15 cellular contexts compared by ENCODE assay signal in the genomic region with DNA sequence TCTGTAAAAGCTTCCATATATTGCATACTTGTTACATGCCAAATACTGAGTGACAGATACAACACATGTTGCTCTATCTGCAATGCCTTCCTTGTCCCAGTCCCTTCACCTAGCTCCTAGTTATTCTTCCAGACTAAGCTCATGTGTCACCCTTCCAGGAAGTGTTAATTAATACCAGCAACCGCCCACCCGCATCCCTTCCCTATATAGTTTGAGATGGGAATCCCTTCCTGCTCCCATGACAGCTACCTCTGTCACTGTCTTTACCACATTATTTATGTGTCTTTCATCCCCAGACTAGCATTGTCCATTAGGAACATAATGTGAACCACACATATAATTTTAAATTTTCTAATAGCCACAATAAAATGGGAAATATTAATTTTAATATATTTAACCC. TPM values are rescaled to one million over a fixed set of nuclear protein-coding genes. Genes with fewer than 3 reads are reported as not detected.
DNase-seq lines count a peak whose midpoint lies in the region; ATAC-seq, FAIRE-seq and TF ChIP-seq lines count a peak whose summit lies in the region.
"Had no signal": no experiment of that assay in that cellular context is flagged by ENCODE, and none has a peak within 500 bp of the region (broad histone marks: within the 10 kb centered on the region; RNA-seq: fewer than 3 reads in every experiment).

No MANE protein-coding gene starts in this region.

- H3F3A ChIP-seq in SK-N-SH (replicated peaks; ENCODE audit: insufficient read depth): peaks cover 5% of the 10 kb centered on the region

- no peak overlapping the region for H3K4me3 ChIP-seq in A549
- H3K4me3 ChIP-seq in SK-N-SH (ENCODE audit: low read depth in 2 of 2, low read length in 1 of 2): no peak overlapping the region
- H3K4me3 ChIP-seq: neural progenitor cell, right atrium auricular region had no signal

- ATAC-seq in A549 (no peak), HG03097 (IDR thresholded peaks at IDR 0.05; ENCODE audit: low FRiP score, unreplicated experiment) (no peak)
- ATAC-seq: activated CD4-positive, alpha-beta T cell treated with anti-CD3 and anti-CD28 coated beads for 36 hours had no signal

- no peak for TF ChIP-seq RAD21 in A549 (conservative IDR thresholded peaks at IDR 0.05 in 1 of 2, IDR thresholded peaks at IDR 0.05 in 1 of 2)
- TF ChIP-seq RAD21 in SK-N-SH (IDR thresholded peaks at IDR 0.05; ENCODE audit: low read length): no peak

- H3K9ac ChIP-seq in SK-N-SH: no peak overlapping the region
- H3K9ac ChIP-seq: neural progenitor cell had no signal

- POLR2A ChIA-PET in A549 (lab: Yijun Ruan, JAX): no interaction called here
- POLR2A ChIA-PET in SK-N-SH (lab: Yijun Ruan, JAX): no interaction called here

- TF ChIP-seq EP300 in A549 (IDR thresholded peaks at IDR 0.05): no peak
- no peak for TF ChIP-seq EP300 in SK-N-SH (IDR thresholded peaks at IDR 0.05; ENCODE audit: borderline replicate concordance in 1 of 2, low read depth in 1 of 2, low read length in 1 of 2)

- H3K36me3 ChIP-seq in SK-N-SH (replicated peaks in 1 of 2; ENCODE audit: control insufficient read depth in 1 of 2, insufficient read depth in 2 of 2, low read length in 1 of 2): no peaks in the 10 kb centered on the region
- H3K36me3 ChIP-seq: neural progenitor cell, right atrium auricular region had no signal

- H3K9me3 ChIP-seq in A549: no peaks in the 10 kb centered on the region
- H3K9me3 ChIP-seq in SK-N-SH: no peaks in the 10 kb centered on the region
- H3K9me3 ChIP-seq: right atrium auricular region had no signal

- H3K4me1 ChIP-seq in A549 (peaks cover 14% of the 10 kb centered on the region; the same call in 2 of the 3 replicates), SK-N-SH (ENCODE audit: control insufficient read depth in 1 of 2, insufficient read depth in 2 of 2, low read depth in 1 of 2, low read length in 1 of 2) (peaks cover 0 to 19% of the 10 kb centered on the region in 2 experiments; a peak in 2 of 4 replicates)

- H3K27me3 ChIP-seq in SK-N-SH (ENCODE audit: insufficient read depth): no peaks in the 10 kb centered on the region
- H3K27me3 ChIP-seq: neural progenitor cell, right atrium auricular region had no signal

- DNase-seq in A549 (ENCODE audit: low read depth in 1 of 2, low spot score in 1 of 2) (no peak), ELR (ENCODE audit: low read depth) (peak; percentile 4), SK-N-SH (no peak), kidney tubule cell (ENCODE audit: low spot score) (peak; percentile 88), hippocampal formation (lab: John Stamatoyannopoulos, UW) (no peak), NCI-H2107 treated with DMSO at 0.1 percent for 48 hours (lab: John Stamatoyannopoulos, UW; ENCODE audit: unreplicated experiment) (no peak), NCI-H1048 (lab: John Stamatoyannopoulos, UW) (no peak)
- DNase-seq: activated CD4-positive, alpha-beta T cell treated with anti-CD3 and anti-CD28 coated beads for 36 hours; activated CD8-positive, alpha-beta memory T cell treated with anti-CD3 and anti-CD28 coated beads, Interleukin-2, amount 50 U/mL, for 4 hours; cortex of kidney; KG1 had no signal

- CTCF ChIA-PET in A549 (lab: Yijun Ruan, JAX): no interaction called here
- CTCF ChIA-PET in SK-N-SH (lab: Yijun Ruan, JAX): interaction anchor here (0.8 kb wide), 1 partner anchor 15 kb away, joined by 3 read pairs; no protein-coding TSS in a partner anchor

- H3K27ac ChIP-seq in A549 (peak overlapping the region; percentile 12 to 21; a peak in 2 of 6 replicates), SK-N-SH (ENCODE audit: low read depth in 2 of 2, low read length in 1 of 2) (peak overlapping the region; percentile 64 to 72)
- H3K27ac ChIP-seq: neural progenitor cell, right atrium auricular region had no signal

- H3K4me2 ChIP-seq in A549 (no peak overlapping the region; the same call in 2 of the 3 replicates), SK-N-SH (no peak overlapping the region)
- H3K4me2 ChIP-seq: neural progenitor cell had no signal

- no peaks in the 10 kb centered on the region for H4K20me1 ChIP-seq in SK-N-SH (ENCODE audit: insufficient read depth)

- TF ChIP-seq POLR2A in A549 (IDR thresholded peaks at IDR 0.05; ENCODE audit: low read length): no peak

- TF ChIP-seq CTCF in A549 (IDR thresholded peaks at IDR 0.05): no peak
- TF ChIP-seq CTCF in SK-N-SH (IDR thresholded peaks at IDR 0.05): no peak

- no peaks in the 10 kb centered on the region for H3K79me2 ChIP-seq in SK-N-SH (ENCODE audit: insufficient read depth)

- FAIRE-seq in A549 (lab: Jason Lieb, UNC): no peak
- FAIRE-seq: endothelial cell of umbilical vein had no signal

- H2AFZ ChIP-seq in SK-N-SH (ENCODE audit: low read depth): no peak overlapping the region
- H2AFZ ChIP-seq: neural progenitor cell had no signal

- no peaks in the 10 kb centered on the region for H3K9me2 ChIP-seq in SK-N-SH

- 86% methylated on average over 2 of the region's 2 CpGs for WGBS in A549 (ENCODE audit: missing lambda C conversion rate)
- 49% methylated on average over 2 of the region's 2 CpGs for WGBS in SK-N-SH (ENCODE audit: low lambda C conversion rate)

TF ChIP-seq in A549, 52 proteins besides CTCF, POLR2A, EP300 and RAD21 (continues in another document):
- no peak for TF ChIP-seq RNF2 (IDR thresholded peaks at IDR 0.05; ENCODE audit: borderline replicate concordance, low read depth)
- TF ChIP-seq HOXA7 (CRISPR knock-in tag; IDR thresholded peaks at IDR 0.05): no peak
- no peak for TF ChIP-seq FOSB (CRISPR knock-in tag; IDR thresholded peaks at IDR 0.05)
- TF ChIP-seq KDM5A (IDR thresholded peaks at IDR 0.05): no peak
- TF ChIP-seq CHD2 (IDR thresholded peaks at IDR 0.05; ENCODE audit: low read length, partially characterized antibody): no peak
- TF ChIP-seq RCOR1 (IDR thresholded peaks at IDR 0.05; ENCODE audit: low read depth, low read length): no peak
- no peak for TF ChIP-seq TP53 (CRISPR knock-in tag; IDR thresholded peaks at IDR 0.05)
- TF ChIP-seq, protein P1, sequence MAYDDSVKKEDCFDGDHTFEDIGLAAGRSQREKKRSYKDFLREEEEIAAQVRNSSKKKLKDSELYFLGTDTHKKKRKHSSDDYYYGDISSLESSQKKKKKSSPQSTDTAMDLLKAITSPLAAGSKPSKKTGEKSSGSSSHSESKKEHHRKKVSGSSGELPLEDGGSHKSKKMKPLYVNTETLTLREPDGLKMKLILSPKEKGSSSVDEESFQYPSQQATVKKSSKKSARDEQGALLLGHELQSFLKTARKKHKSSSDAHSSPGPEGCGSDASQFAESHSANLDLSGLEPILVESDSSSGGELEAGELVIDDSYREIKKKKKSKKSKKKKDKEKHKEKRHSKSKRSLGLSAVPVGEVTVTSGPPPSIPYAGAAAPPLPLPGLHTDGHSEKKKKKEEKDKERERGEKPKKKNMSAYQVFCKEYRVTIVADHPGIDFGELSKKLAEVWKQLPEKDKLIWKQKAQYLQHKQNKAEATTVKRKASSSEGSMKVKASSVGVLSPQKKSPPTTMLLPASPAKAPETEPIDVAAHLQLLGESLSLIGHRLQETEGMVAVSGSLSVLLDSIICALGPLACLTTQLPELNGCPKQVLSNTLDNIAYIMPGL (CRISPR knock-in tag; IDR thresholded peaks at IDR 0.05; ENCODE audit: borderline replicate concordance): no peak
- no peak for TF ChIP-seq HEYL (CRISPR knock-in tag; IDR thresholded peaks at IDR 0.05)
- no peak for TF ChIP-seq ZFP36 (IDR thresholded peaks at IDR 0.05; ENCODE audit: borderline replicate concordance, partially characterized antibody)
- TF ChIP-seq ZNF302 (CRISPR knock-in tag; IDR thresholded peaks at IDR 0.05): no peak
- no peak for TF ChIP-seq MAZ (IDR thresholded peaks at IDR 0.05; ENCODE audit: borderline replicate concordance, low read depth, low read length)

TF ChIP-seq in SK-N-SH, 30 proteins besides CTCF, POLR2A, EP300 and RAD21:
- no peak for TF ChIP-seq GABPA (IDR thresholded peaks at IDR 0.05; ENCODE audit: low read depth)
- TF ChIP-seq, protein P2, sequence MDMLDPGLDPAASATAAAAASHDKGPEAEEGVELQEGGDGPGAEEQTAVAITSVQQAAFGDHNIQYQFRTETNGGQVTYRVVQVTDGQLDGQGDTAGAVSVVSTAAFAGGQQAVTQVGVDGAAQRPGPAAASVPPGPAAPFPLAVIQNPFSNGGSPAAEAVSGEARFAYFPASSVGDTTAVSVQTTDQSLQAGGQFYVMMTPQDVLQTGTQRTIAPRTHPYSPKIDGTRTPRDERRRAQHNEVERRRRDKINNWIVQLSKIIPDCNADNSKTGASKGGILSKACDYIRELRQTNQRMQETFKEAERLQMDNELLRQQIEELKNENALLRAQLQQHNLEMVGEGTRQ (IDR thresholded peaks at IDR 0.05; ENCODE audit: borderline replicate concordance, low read depth, low read length): no peak
- no peak for TF ChIP-seq RCOR1 (IDR thresholded peaks at IDR 0.05; ENCODE audit: low read length)
- TF ChIP-seq TAF1 (IDR thresholded peaks at IDR 0.05; ENCODE audit: borderline replicate concordance, low read depth, low read length): no peak

RNA-seq across cellular contexts. Expression of a gene that starts 49.5 kb away (rescaled TPM):
- polyA plus RNA-seq in A549 (2011; rRNA removed) (0.26 and 0.57 TPM in 2 replicates), A549 (2017; fragmentation: RNase III; extraction: RNeasy Plus Mini Kit Qiagen cat#74134 plus additional on column Dnase treatment) (0.08 TPM in 1 of 3 replicates, not detected in the others), SK-N-SH (2012; rRNA removed) (1.4 and 2.1 TPM in 2 replicates)
- polyA plus RNA-seq in A549 (2012; cell fraction: cytosol; rRNA removed): 0.03 and 0.05 TPM in 2 replicates
- 0.01 and 0.07 TPM in 2 replicates for polyA plus RNA-seq in A549 (2012; cell fraction: nucleus; rRNA removed)
- 0.88 and 1.7 TPM in 2 replicates for polyA minus RNA-seq in A549 (2011; rRNA and poly(A)+ RNA removed)
- 1.0 and 1.9 TPM in 2 replicates for polyA plus RNA-seq in SK-N-SH (2012; cell fraction: cytosol; rRNA removed)
- 3.1 and 3.5 TPM in 2 replicates for polyA plus RNA-seq in SK-N-SH (2012; cell fraction: nucleus; rRNA removed)

Comparison
In these comparisons a context has a peak if more than half of its experiments do, and no peak if none do; other contexts are left out.
1. DNase-seq: peak in ELR (single experiment) and kidney tubule cell (single experiment); none in A549 (0 of 2), SK-N-SH (single experiment), hippocampal formation (0 of 2), NCI-H2107 treated with DMSO at 0.1 percent for 48 hours (single experiment) and NCI-H1048 (single experiment).